15 cellular contexts compared by ENCODE assay signal in genomic region chr11:111308140-111308539, GRCh38. TPM values are rescaled to one million over a fixed set of nuclear protein-coding genes. Genes with fewer than 3 reads are reported as not detected.
A peak's percentile ranks its signal among the peaks of the same experiment; 100 is the strongest.
DNase-seq lines count a peak whose midpoint lies in the region; ATAC-seq, FAIRE-seq and TF ChIP-seq lines count a peak whose summit lies in the region.
"Had no signal": no experiment of that assay in that cellular context is flagged by ENCODE, and none has a peak within 500 bp of the region (broad histone marks: within the 10 kb centered on the region; RNA-seq: fewer than 3 reads in every experiment).

No MANE protein-coding gene starts in this region.

- H3K36me3 ChIP-seq in WERI-Rb-1 (no peaks in the 10 kb centered on the region), stomach (no peaks in the 10 kb centered on the region), kidney (ENCODE audit: control insufficient read depth in 1 of 2, insufficient read depth in 2 of 2, low read length in 2 of 2) (no peaks in the 10 kb centered on the region)
- H3K36me3 ChIP-seq: suprapubic skin had no signal

- H3K4me1 ChIP-seq in stomach: peaks cover 5 to 48% (median 6%) of the 10 kb centered on the region in 4 donors
- no peaks in the 10 kb centered on the region for H3K4me1 ChIP-seq in kidney (ENCODE audit: control insufficient read depth in 1 of 2, insufficient read depth in 1 of 2, low read depth in 1 of 2, low read length in 2 of 2)

- DNase-seq in NCI-H1417 (lab: John Stamatoyannopoulos, UW) (peak; percentile 32 to 69 (median 66)), NCI-H1417 treated with DMSO at 0.1 percent for 48 hours (lab: John Stamatoyannopoulos, UW) (no peak), NCI-H2196 treated with DMSO at 0.1 percent for 48 hours (lab: John Stamatoyannopoulos, UW; ENCODE audit: unreplicated experiment) (peak; percentile 80), WERI-Rb-1 (peak; percentile 70), stomach (peak; percentile 91), kidney (no peak)
- no peak for DNase-seq in activated naive CD4-positive, alpha-beta T cell (lab: John Stamatoyannopoulos, UW)
- DNase-seq: 8988T; amniotic stem cell; effector CD8-positive, alpha-beta T cell; Kasumi-1; PC-9 had no signal

- TF ChIP-seq EP300 in stomach (IDR thresholded peaks at IDR 0.05): no peak

- H3K9ac ChIP-seq in kidney (ENCODE audit: low read length in 2 of 2): no peak overlapping the region

- H3K9me3 ChIP-seq in WERI-Rb-1 (ENCODE audit: severe bottlenecking) (no peaks in the 10 kb centered on the region), stomach (no peaks in the 10 kb centered on the region), kidney (ENCODE audit: control insufficient read depth in 1 of 2, low read length in 2 of 2) (no peaks in the 10 kb centered on the region)
- H3K9me3 ChIP-seq: suprapubic skin had no signal

- TF ChIP-seq POLR2A in stomach (IDR thresholded peaks at IDR 0.05): no peak

- no peak for ATAC-seq in HG03135 (IDR thresholded peaks at IDR 0.05; ENCODE audit: unreplicated experiment)

- H3K27ac ChIP-seq in WERI-Rb-1 (peak overlapping the region; percentile 40), stomach (peak overlapping the region; percentile 34 to 99 (median 55)), kidney (ENCODE audit: low read depth in 2 of 2, low read length in 2 of 2) (no peak overlapping the region)
- H3K27ac ChIP-seq: PC-9, suprapubic skin had no signal

- FAIRE-seq in kidney (lab: Jason Lieb, UNC): no peak

- no peak for TF ChIP-seq CTCF in WERI-Rb-1 (IDR thresholded peaks at IDR 0.05; ENCODE audit: low read depth, low read length)
- TF ChIP-seq CTCF in stomach (IDR thresholded peaks at IDR 0.05): no peak
- no peak for TF ChIP-seq CTCF in kidney (IDR thresholded peaks at IDR 0.05; ENCODE audit: borderline replicate concordance, extremely low read depth, insufficient read depth)

- 19 to 47% (median 28%) methylated on average over 7 of the region's 7 CpGs for WGBS in stomach, 5 donors

- H3K27me3 ChIP-seq in WERI-Rb-1 (ENCODE audit: insufficient read depth, low read depth, severe bottlenecking): no peaks in the 10 kb centered on the region
- no peaks in the 10 kb centered on the region for H3K27me3 ChIP-seq in stomach

- H3K4me3 ChIP-seq in WERI-Rb-1 (ENCODE audit: low read depth, low read length) (no peak overlapping the region), stomach (no peak overlapping the region), kidney (ENCODE audit: low read length in 2 of 2) (no peak overlapping the region)
- H3K4me3 ChIP-seq: PC-9, suprapubic skin had no signal

- intact Hi-C loops in stomach (cut with DNase I; ENCODE audit: low total_unique reads): no loop called here
- intact Hi-C loops in kidney (cut with DNase I): loop anchor here (10.0 kb wide), 1 partner anchor 1173 kb away; no protein-coding TSS in a partner anchor

RNA-seq across cellular contexts. Expression of gene POU2AF3, which starts 9.8 kb away (rescaled TPM):
- total RNA-seq in stomach (1 to 10 TPM in 4 of 5 donors, under 1 TPM in 1; 0.58 to 7.6 (median 3.1) TPM), kidney (4.3 TPM)
- polyA plus RNA-seq in stomach (10 to 100 TPM in 1 of 3 donors, 1 to 10 TPM in 2; 3.3 to 10.1 (median 4.3) TPM), kidney (ENCODE audit: insufficient read depth, low read depth, low replicate concordance) (4.9 TPM)
- total RNA-seq: glomerular endothelial cell had no signal

Comparison
In these comparisons a context has a peak if more than half of its experiments do, and no peak if none do; other contexts are left out.
1. DNase-seq: peak in NCI-H1417 (3 of 3), NCI-H2196 treated with DMSO at 0.1 percent for 48 hours (single experiment), WERI-Rb-1 (single experiment) and stomach (single experiment); none in NCI-H1417 treated with DMSO at 0.1 percent for 48 hours (single experiment), activated naive CD4-positive, alpha-beta T cell (0 of 4) and kidney (single experiment).
2. H3K27ac ChIP-seq: peak in WERI-Rb-1 (single experiment) and stomach (5 of 5); none in kidney (0 of 2).